In genomic region chr19:15702590-15702930, GRCh38 we compare ENCODE assay signal across 8 cellular contexts. TPM values are rescaled to one million over a fixed set of nuclear protein-coding genes. Genes with fewer than 3 reads are reported as not detected.
DNase-seq lines count a peak whose midpoint lies in the region; ATAC-seq, FAIRE-seq and TF ChIP-seq lines count a peak whose summit lies in the region.

No MANE protein-coding gene starts in this region.

- H3K4me1 ChIP-seq in Karpas-422 (ENCODE audit: low read length) (peaks cover 4% of the 10 kb centered on the region; the same call in 1 of the 2 replicates), SJCRH30 (peaks cover 17% of the 10 kb centered on the region), gastroesophageal sphincter (peaks cover 0 to 18% (median 0%) of the 10 kb centered on the region in 3 donors), small intestine (ENCODE audit: control insufficient read depth in 2 of 2, insufficient read depth in 1 of 2, low read depth in 1 of 2, low read length in 1 of 2) (peaks cover 0 to 2% of the 10 kb centered on the region in 2 donors)

- H3K27ac ChIP-seq in Karpas-422 (ENCODE audit: low read length) = no peak overlapping the region
- H3K27ac ChIP-seq in SJCRH30 = no peak overlapping the region
- H3K27ac ChIP-seq in gastroesophageal sphincter = no peak overlapping the region
- H3K27ac ChIP-seq in small intestine (ENCODE audit: low read depth in 1 of 2, low read length in 1 of 2) = peak overlapping the region; percentile 81 to 89

- TF ChIP-seq EP300 in gastroesophageal sphincter (IDR thresholded peaks at IDR 0.05) = no peak

- H3K9me3 ChIP-seq in Karpas-422 (ENCODE audit: low read length) (no peaks in the 10 kb centered on the region), SJCRH30 (replicated peaks) (no peaks in the 10 kb centered on the region), gastroesophageal sphincter (peaks cover 0 to 4% (median 0%) of the 10 kb centered on the region in 3 donors), small intestine (ENCODE audit: control insufficient read depth, low read depth) (no peaks in the 10 kb centered on the region)

- peak; percentile 77 for ATAC-seq in gastroesophageal sphincter
- no peak for ATAC-seq in HG02884 (IDR thresholded peaks at IDR 0.05; ENCODE audit: unreplicated experiment)
- no peak for ATAC-seq in GM21723 (IDR thresholded peaks at IDR 0.05; ENCODE audit: unreplicated experiment)

- no peaks in the 10 kb centered on the region for H4K20me1 ChIP-seq in Karpas-422 (ENCODE audit: insufficient read depth, low read depth, low read length)

- WGBS in gastroesophageal sphincter (ENCODE audit: low coverage in 1 of 2), 2 donors = 0 to 7% methylated on average over 1 to 3 of the region's 6 CpGs
- 0 to 6% (median 1%) methylated on average over 6 of the region's 6 CpGs for WGBS in small intestine, 3 donors

- no peak overlapping the region for H3K4me2 ChIP-seq in Karpas-422 (ENCODE audit: low read depth, low read length, poor library complexity, severe bottlenecking)

- no peaks in the 10 kb centered on the region for H3K36me3 ChIP-seq in Karpas-422 (ENCODE audit: insufficient read depth, low read length)
- H3K36me3 ChIP-seq in SJCRH30 = no peaks in the 10 kb centered on the region
- H3K36me3 ChIP-seq in gastroesophageal sphincter = peaks cover 0 to 2% of the 10 kb centered on the region in 2 donors
- peaks cover 0 to 8% of the 10 kb centered on the region in 2 donors for H3K36me3 ChIP-seq in small intestine (ENCODE audit: control insufficient read depth in 2 of 2, insufficient read depth in 2 of 2, low read length in 2 of 2)

- no peak overlapping the region for H3K9ac ChIP-seq in Karpas-422 (ENCODE audit: low read length)

- H2AFZ ChIP-seq in Karpas-422 (ENCODE audit: low read length) = no peak overlapping the region

- no peaks in the 10 kb centered on the region for H3K79me2 ChIP-seq in Karpas-422 (ENCODE audit: low read length)

- TF ChIP-seq CTCF in gastroesophageal sphincter (IDR thresholded peaks at IDR 0.05) = no peak

- no peak for FAIRE-seq in small intestine (lab: Jason Lieb, UNC)

- H3K9me2 ChIP-seq in Karpas-422 (replicated peaks; ENCODE audit: insufficient read depth, low read length) = no peaks in the 10 kb centered on the region

- H3K27me3 ChIP-seq in Karpas-422 (ENCODE audit: low read length) = no peaks in the 10 kb centered on the region
- H3K27me3 ChIP-seq in SJCRH30 = no peaks in the 10 kb centered on the region
- peaks cover 23% of the 10 kb centered on the region for H3K27me3 ChIP-seq in gastroesophageal sphincter
- H3K27me3 ChIP-seq in small intestine (ENCODE audit: control insufficient read depth in 2 of 2, insufficient read depth in 2 of 2, low read length in 2 of 2) = no peaks in the 10 kb centered on the region

- H3K4me3 ChIP-seq in Karpas-422 (ENCODE audit: low read length) = no peak overlapping the region
- no peak overlapping the region for H3K4me3 ChIP-seq in SJCRH30
- H3K4me3 ChIP-seq in gastroesophageal sphincter = no peak overlapping the region
- no peak overlapping the region for H3K4me3 ChIP-seq in small intestine (ENCODE audit: low read depth in 1 of 2, low read length in 2 of 2)

- no peak for TF ChIP-seq POLR2A in gastroesophageal sphincter (IDR thresholded peaks at IDR 0.05)

- DNase-seq in DMS 273 (lab: John Stamatoyannopoulos, UW; ENCODE audit: unreplicated experiment) (peak; percentile 95), Karpas-422 (peak; percentile 86), SJCRH30 (peak; percentile 87 to 92), small intestine (peak; percentile 95), hepatic stellate cell (ENCODE audit: low spot score) (no peak)

RNA-seq across cellular contexts. Expression of gene OR10H2, which starts 25.3 kb away (rescaled TPM):
- total RNA-seq in Karpas-422 (2014; rRNA removed; shearing (Covaris generic); ENCODE audit: low replicate concordance) = not detected in 2 replicates
- not detected in 2 replicates for total RNA-seq in SJCRH30 (2014; rRNA removed; shearing (Covaris generic))
- not detected for total RNA-seq in gastroesophageal sphincter
- polyA plus RNA-seq in small intestine = not detected

RNA-seq across cellular contexts. Expression of gene CYP4F12, which starts 29.7 kb away (rescaled TPM):
- not detected in 2 replicates for total RNA-seq in Karpas-422 (2014; rRNA removed; shearing (Covaris generic); ENCODE audit: low replicate concordance)
- not detected in 2 replicates for total RNA-seq in SJCRH30 (2014; rRNA removed; shearing (Covaris generic))
- total RNA-seq in gastroesophageal sphincter = 10 to 100 TPM in 1 of 4 donors, 1 to 10 TPM in 3; 5.1 to 14.1 (median 6.8) TPM
- polyA plus RNA-seq in small intestine = 100 to 1,000 TPM in 2 of 3 donors, 10 to 100 TPM in 1; 46.9 to 398 (median 300) TPM

RNA-seq across cellular contexts. Expression of gene OR10H3, which starts 35.2 kb away (rescaled TPM):
- total RNA-seq in Karpas-422 (2014; rRNA removed; shearing (Covaris generic); ENCODE audit: low replicate concordance) = not detected in 2 replicates
- not detected in 2 replicates for total RNA-seq in SJCRH30 (2014; rRNA removed; shearing (Covaris generic))
- not detected for total RNA-seq in gastroesophageal sphincter
- polyA plus RNA-seq in small intestine = not detected

Comparison
In these comparisons a context has a peak if more than half of its experiments do, and no peak if none do; other contexts are left out.
1. H3K27ac ChIP-seq: peak in small intestine (2 of 2); none in Karpas-422 (single experiment), SJCRH30 (single experiment) and gastroesophageal sphincter (0 of 4).